Comparison of ENCODE assay signal across 1 cellular context in genomic region chr22:24146791-24147353, GRCh38.
TF ChIP-seq lines count a peak whose summit lies in the region.

No MANE protein-coding gene starts in this region.

TF ChIP-seq in HEK293, 187 proteins besides CTCF, POLR2A, EP300 and RAD21 (continued from another document):
- TF ChIP-seq, protein P1, sequence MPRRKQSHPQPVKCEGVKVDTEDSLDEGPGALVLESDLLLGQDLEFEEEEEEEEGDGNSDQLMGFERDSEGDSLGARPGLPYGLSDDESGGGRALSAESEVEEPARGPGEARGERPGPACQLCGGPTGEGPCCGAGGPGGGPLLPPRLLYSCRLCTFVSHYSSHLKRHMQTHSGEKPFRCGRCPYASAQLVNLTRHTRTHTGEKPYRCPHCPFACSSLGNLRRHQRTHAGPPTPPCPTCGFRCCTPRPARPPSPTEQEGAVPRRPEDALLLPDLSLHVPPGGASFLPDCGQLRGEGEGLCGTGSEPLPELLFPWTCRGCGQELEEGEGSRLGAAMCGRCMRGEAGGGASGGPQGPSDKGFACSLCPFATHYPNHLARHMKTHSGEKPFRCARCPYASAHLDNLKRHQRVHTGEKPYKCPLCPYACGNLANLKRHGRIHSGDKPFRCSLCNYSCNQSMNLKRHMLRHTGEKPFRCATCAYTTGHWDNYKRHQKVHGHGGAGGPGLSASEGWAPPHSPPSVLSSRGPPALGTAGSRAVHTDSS (tag by site-specific recombination; IDR thresholded peaks at IDR 0.05) = no peak
- no peak for TF ChIP-seq ZNF19 (tag by site-specific recombination; IDR thresholded peaks at IDR 0.05; ENCODE audit: low read depth)
- TF ChIP-seq, protein P2, sequence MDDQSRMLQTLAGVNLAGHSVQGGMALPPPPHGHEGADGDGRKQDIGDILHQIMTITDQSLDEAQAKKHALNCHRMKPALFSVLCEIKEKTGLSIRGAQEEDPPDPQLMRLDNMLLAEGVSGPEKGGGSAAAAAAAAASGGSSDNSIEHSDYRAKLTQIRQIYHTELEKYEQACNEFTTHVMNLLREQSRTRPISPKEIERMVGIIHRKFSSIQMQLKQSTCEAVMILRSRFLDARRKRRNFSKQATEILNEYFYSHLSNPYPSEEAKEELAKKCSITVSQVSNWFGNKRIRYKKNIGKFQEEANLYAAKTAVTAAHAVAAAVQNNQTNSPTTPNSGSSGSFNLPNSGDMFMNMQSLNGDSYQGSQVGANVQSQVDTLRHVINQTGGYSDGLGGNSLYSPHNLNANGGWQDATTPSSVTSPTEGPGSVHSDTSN (CRISPR knock-in tag; IDR thresholded peaks at IDR 0.05) = no peak
- TF ChIP-seq REPIN1 (tag by site-specific recombination; IDR thresholded peaks at IDR 0.05; ENCODE audit: low read depth) = no peak
- no peak for TF ChIP-seq GLIS2 (tag by site-specific recombination; IDR thresholded peaks at IDR 0.05)
- TF ChIP-seq PATZ1 (tag by site-specific recombination; IDR thresholded peaks at IDR 0.05) = peak; percentile 60
- no peak for TF ChIP-seq ZFP37 (tag by site-specific recombination; IDR thresholded peaks at IDR 0.05)
- no peak for TF ChIP-seq ZNF214 (tag by site-specific recombination; IDR thresholded peaks at IDR 0.05; ENCODE audit: borderline replicate concordance)
- TF ChIP-seq ZNF473 (tag by site-specific recombination; IDR thresholded peaks at IDR 0.05) = no peak
- TF ChIP-seq ZNF175 (tag by site-specific recombination; IDR thresholded peaks at IDR 0.05) = no peak
- TF ChIP-seq, protein P3, sequence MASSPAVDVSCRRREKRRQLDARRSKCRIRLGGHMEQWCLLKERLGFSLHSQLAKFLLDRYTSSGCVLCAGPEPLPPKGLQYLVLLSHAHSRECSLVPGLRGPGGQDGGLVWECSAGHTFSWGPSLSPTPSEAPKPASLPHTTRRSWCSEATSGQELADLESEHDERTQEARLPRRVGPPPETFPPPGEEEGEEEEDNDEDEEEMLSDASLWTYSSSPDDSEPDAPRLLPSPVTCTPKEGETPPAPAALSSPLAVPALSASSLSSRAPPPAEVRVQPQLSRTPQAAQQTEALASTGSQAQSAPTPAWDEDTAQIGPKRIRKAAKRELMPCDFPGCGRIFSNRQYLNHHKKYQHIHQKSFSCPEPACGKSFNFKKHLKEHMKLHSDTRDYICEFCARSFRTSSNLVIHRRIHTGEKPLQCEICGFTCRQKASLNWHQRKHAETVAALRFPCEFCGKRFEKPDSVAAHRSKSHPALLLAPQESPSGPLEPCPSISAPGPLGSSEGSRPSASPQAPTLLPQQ (tag by site-specific recombination; IDR thresholded peaks at IDR 0.05) = 0 out of 2 replicates have a peak, but pooled peaks have one; percentile 32
- TF ChIP-seq, protein P4, sequence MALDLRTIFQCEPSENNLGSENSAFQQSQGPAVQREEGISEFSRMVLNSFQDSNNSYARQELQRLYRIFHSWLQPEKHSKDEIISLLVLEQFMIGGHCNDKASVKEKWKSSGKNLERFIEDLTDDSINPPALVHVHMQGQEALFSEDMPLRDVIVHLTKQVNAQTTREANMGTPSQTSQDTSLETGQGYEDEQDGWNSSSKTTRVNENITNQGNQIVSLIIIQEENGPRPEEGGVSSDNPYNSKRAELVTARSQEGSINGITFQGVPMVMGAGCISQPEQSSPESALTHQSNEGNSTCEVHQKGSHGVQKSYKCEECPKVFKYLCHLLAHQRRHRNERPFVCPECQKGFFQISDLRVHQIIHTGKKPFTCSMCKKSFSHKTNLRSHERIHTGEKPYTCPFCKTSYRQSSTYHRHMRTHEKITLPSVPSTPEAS (tag by site-specific recombination; IDR thresholded peaks at IDR 0.05) = no peak
- no peak for TF ChIP-seq ZNF239 (tag by site-specific recombination; IDR thresholded peaks at IDR 0.05)
- no peak for TF ChIP-seq ZNF555 (tag by site-specific recombination; conservative IDR thresholded peaks at IDR 0.05)
- TF ChIP-seq TCF7L2 (IDR thresholded peaks at IDR 0.05; ENCODE audit: borderline replicate concordance, low read depth, low read length) = no peak
- no peak for TF ChIP-seq ZNF585B (tag by site-specific recombination; IDR thresholded peaks at IDR 0.05)
- no peak for TF ChIP-seq ZNF660 (tag by site-specific recombination; IDR thresholded peaks at IDR 0.05)
- no peak for TF ChIP-seq ZNF354C (tag by site-specific recombination; IDR thresholded peaks at IDR 0.05; ENCODE audit: borderline replicate concordance, low read depth)
